ENCODE assay signal across 1 cellular context in the genomic region with DNA sequence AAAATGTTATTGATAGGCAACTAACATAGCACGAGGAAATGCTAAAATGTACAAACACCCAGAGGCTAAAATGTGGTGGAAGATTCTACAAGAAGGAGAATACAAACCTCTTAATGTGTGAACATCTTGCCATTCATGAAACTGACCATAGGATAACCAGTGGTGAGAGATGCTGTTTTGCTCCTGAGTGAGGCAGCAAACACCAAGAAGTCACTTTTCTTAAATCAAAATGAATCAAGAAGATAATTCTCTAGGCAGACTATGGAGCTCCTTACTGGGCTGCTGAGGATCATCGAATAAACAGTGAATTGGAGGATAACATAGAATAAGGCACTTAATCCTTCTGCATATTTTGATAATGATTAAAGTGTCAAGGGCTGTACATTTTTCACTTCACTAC.
TF ChIP-seq lines count a peak whose summit lies in the region.

No MANE protein-coding gene starts in this region.

TF ChIP-seq in WTC11, 78 proteins besides CTCF, POLR2A, EP300 and RAD21 (continued from another document):
- TF ChIP-seq, protein P1, sequence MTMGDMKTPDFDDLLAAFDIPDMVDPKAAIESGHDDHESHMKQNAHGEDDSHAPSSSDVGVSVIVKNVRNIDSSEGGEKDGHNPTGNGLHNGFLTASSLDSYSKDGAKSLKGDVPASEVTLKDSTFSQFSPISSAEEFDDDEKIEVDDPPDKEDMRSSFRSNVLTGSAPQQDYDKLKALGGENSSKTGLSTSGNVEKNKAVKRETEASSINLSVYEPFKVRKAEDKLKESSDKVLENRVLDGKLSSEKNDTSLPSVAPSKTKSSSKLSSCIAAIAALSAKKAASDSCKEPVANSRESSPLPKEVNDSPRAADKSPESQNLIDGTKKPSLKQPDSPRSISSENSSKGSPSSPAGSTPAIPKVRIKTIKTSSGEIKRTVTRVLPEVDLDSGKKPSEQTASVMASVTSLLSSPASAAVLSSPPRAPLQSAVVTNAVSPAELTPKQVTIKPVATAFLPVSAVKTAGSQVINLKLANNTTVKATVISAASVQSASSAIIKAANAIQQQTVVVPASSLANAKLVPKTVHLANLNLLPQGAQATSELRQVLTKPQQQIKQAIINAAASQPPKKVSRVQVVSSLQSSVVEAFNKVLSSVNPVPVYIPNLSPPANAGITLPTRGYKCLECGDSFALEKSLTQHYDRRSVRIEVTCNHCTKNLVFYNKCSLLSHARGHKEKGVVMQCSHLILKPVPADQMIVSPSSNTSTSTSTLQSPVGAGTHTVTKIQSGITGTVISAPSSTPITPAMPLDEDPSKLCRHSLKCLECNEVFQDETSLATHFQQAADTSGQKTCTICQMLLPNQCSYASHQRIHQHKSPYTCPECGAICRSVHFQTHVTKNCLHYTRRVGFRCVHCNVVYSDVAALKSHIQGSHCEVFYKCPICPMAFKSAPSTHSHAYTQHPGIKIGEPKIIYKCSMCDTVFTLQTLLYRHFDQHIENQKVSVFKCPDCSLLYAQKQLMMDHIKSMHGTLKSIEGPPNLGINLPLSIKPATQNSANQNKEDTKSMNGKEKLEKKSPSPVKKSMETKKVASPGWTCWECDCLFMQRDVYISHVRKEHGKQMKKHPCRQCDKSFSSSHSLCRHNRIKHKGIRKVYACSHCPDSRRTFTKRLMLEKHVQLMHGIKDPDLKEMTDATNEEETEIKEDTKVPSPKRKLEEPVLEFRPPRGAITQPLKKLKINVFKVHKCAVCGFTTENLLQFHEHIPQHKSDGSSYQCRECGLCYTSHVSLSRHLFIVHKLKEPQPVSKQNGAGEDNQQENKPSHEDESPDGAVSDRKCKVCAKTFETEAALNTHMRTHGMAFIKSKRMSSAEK (CRISPR knock-in tag; IDR thresholded peaks at IDR 0.05; ENCODE audit: borderline replicate concordance): no peak
- TF ChIP-seq ZNF671 (CRISPR knock-in tag; IDR thresholded peaks at IDR 0.05) (no peak), GRHL2 (CRISPR knock-in tag; IDR thresholded peaks at IDR 0.05; ENCODE audit: insufficient replicate concordance, severe bottlenecking) (no peak), TCF7 (CRISPR knock-in tag; IDR thresholded peaks at IDR 0.05; ENCODE audit: low read depth) (no peak)
- TF ChIP-seq, protein P2, sequence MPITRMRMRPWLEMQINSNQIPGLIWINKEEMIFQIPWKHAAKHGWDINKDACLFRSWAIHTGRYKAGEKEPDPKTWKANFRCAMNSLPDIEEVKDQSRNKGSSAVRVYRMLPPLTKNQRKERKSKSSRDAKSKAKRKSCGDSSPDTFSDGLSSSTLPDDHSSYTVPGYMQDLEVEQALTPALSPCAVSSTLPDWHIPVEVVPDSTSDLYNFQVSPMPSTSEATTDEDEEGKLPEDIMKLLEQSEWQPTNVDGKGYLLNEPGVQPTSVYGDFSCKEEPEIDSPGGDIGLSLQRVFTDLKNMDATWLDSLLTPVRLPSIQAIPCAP (CRISPR knock-in tag; IDR thresholded peaks at IDR 0.05): no peak
